Comparison of ENCODE assay signal across 9 cellular contexts in genomic region chr1:162878000-162878596, GRCh38. TPM values are rescaled to one million over a fixed set of nuclear protein-coding genes. Genes with fewer than 3 reads are reported as not detected.
A peak's percentile ranks its signal among the peaks of the same experiment; 100 is the strongest.
DNase-seq lines count a peak whose midpoint lies in the region; ATAC-seq, FAIRE-seq and TF ChIP-seq lines count a peak whose summit lies in the region.
"Had no signal": no experiment of that assay in that cellular context is flagged by ENCODE, and none has a peak within 500 bp of the region (broad histone marks: within the 10 kb centered on the region; RNA-seq: fewer than 3 reads in every experiment).

No MANE protein-coding gene starts in this region.

- intact Hi-C loops in ascending aorta (cut with DNase I): loop anchor here (1.0 to 2.0 kb wide), 4 partner anchors 27 to 437 kb away; partner anchors contain the start of gene RGS4

- no peaks in the 10 kb centered on the region for H3K27me3 ChIP-seq in ascending aorta

- peak; percentile 57 for FAIRE-seq in H54 (lab: Jason Lieb, UNC)

- H3K27ac ChIP-seq in ascending aorta: no peak overlapping the region

- H3K9me3 ChIP-seq in ascending aorta: no peaks in the 10 kb centered on the region

- no peak for TF ChIP-seq POLR2A in H54 (IDR thresholded peaks at IDR 0.05; ENCODE audit: low read depth, low read length)

- ATAC-seq in HG03460 (IDR thresholded peaks at IDR 0.05; ENCODE audit: unreplicated experiment): no peak
- ATAC-seq in GM21717 (IDR thresholded peaks at IDR 0.05; ENCODE audit: unreplicated experiment): no peak

- TF ChIP-seq CTCF in ascending aorta (IDR thresholded peaks at IDR 0.05): peak; percentile 71 to 81 (median 80)

- H3K4me1 ChIP-seq in ascending aorta: peaks cover 0 to 7% of the 10 kb centered on the region in 2 donors

- H3K4me3 ChIP-seq in ascending aorta: no peak overlapping the region

- DNase-seq in COLO829 (ENCODE audit: low spot score) (peak; percentile 63), H54 (ENCODE audit: insufficient read length, low spot score) (peak; percentile 14), NCI-H460 (ENCODE audit: extremely low read depth, low read depth) (peak; percentile 63), ascending aorta (ENCODE audit: low spot score in 2 of 2) (peak in 1 of 2 donors; percentile 83), iPS DF 19.7 (ENCODE audit: low read depth, low spot score) (peak; percentile 23)
- peak; percentile 5 to 32 (median 7) for DNase-seq in stimulated activated CD4-positive, alpha-beta T cell treated with anti-CD3 and anti-CD28 coated beads, TNF-alpha, amount 100 ng/mL, for 48 hours (ENCODE audit: low read depth in 3 of 3)

- no peaks in the 10 kb centered on the region for H3K36me3 ChIP-seq in ascending aorta

RNA-seq across cellular contexts. Expression of gene CCDC190, which starts 17.1 kb away (rescaled TPM):
- total RNA-seq in NCI-H460 (2014; rRNA removed; shearing (Covaris generic)): not detected in 2 replicates
- polyA plus RNA-seq in NCI-H460 (2014; cell fraction: nucleus; rRNA removed): not detected in 2 replicates
- 1.9 TPM for total RNA-seq in ascending aorta
- total RNA-seq: T-helper 1 cell treated with Interleukin-12 subunit alpha and Interleukin-12 subunit beta and Interleukin-4 antibody, amounts not matched to agents 30 ng/mL and 1 ng/mL, for 36 hours had no signal
